Comparison of ENCODE assay signal across 28 cellular contexts in the genomic region with DNA sequence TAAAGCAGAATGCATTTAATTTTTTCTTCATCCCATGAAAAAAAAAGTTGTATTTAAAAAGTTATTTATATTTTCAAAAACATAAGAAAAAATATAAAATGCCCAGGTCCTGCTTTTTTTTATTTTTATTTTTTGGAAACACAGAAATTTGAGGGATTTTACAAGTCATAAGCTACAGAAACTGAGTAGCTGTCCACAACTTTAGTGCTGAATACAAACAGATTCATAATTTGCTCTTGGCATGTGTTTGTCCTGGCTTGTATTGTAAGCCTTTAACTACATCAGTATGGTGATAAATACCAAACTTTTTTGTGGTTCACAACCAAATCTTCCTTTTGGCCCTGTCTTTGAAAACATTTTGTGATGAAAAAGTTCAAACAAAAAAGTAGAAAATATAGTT. TPM values are rescaled to one million over a fixed set of nuclear protein-coding genes. Genes with fewer than 3 reads are reported as not detected.
DNase-seq lines count a peak whose midpoint lies in the region; ATAC-seq and TF ChIP-seq lines count a peak whose summit lies in the region.
"Had no signal": no experiment of that assay in that cellular context is flagged by ENCODE, and none has a peak within 500 bp of the region (broad histone marks: within the 10 kb centered on the region; RNA-seq: fewer than 3 reads in every experiment).

No MANE protein-coding gene starts in this region.

- H3K4me1 ChIP-seq in PC-3 (ENCODE audit: insufficient read depth, low read length) (peaks cover 4% of the 10 kb centered on the region; the same call in 1 of the 2 replicates), H9 (ENCODE audit: insufficient read depth, low read length) (no peaks in the 10 kb centered on the region; the same call in 1 of the 2 replicates)
- H3K4me1 ChIP-seq: ascending aorta, colonic mucosa, prostate gland, SJSA1 had no signal

- H3K36me3 ChIP-seq in PC-3 (ENCODE audit: low read depth, low read length) = no peaks in the 10 kb centered on the region
- H3K36me3 ChIP-seq: ascending aorta, colonic mucosa, neural progenitor cell, prostate gland, SJSA1 had no signal

- H3K79me2 ChIP-seq in PC-3 (ENCODE audit: low read length) (no peaks in the 10 kb centered on the region), H9 (ENCODE audit: insufficient read depth, low read length) (no peaks in the 10 kb centered on the region)

- no peak overlapping the region for H2BK20ac ChIP-seq in H9 (ENCODE audit: low read depth, low read length, poor library complexity, severe bottlenecking)

- CTCF ChIA-PET in PC-3 (lab: Charles Lee) = interaction anchor here (0.6 kb wide), 1 partner anchor 247 kb away, joined by 3 read pairs; no protein-coding TSS in a partner anchor

- H4K8ac ChIP-seq in H9 (replicated peaks; ENCODE audit: insufficient read length, low read depth, low read length) = no peak overlapping the region

- H3K9me2 ChIP-seq in PC-3 (replicated peaks; ENCODE audit: low read length) = no peaks in the 10 kb centered on the region

- H3F3A ChIP-seq in PC-3 (ENCODE audit: low read length, unreplicated experiment) = no peaks in the 10 kb centered on the region

- H3K14ac ChIP-seq in H9 (ENCODE audit: insufficient read depth, low read length) = no peak overlapping the region

- no peak overlapping the region for H2AK5ac ChIP-seq in H9 (ENCODE audit: insufficient read length, low read length)

- H2BK12ac ChIP-seq in H9 (ENCODE audit: insufficient read length, low read depth, low read length) = no peak overlapping the region

- TF ChIP-seq CTCF in PC-3 (conservative IDR thresholded peaks at IDR 0.05; ENCODE audit: low read depth, low read length) (no peak), H9 (conservative IDR thresholded peaks at IDR 0.05) (no peak)

- no peak overlapping the region for H2BK120ac ChIP-seq in H9 (ENCODE audit: low read depth, low read length, poor library complexity, severe bottlenecking)

- H4K5ac ChIP-seq in H9 (ENCODE audit: insufficient read length, low read depth, low read length) = no peak overlapping the region

- H3K27ac ChIP-seq in PC-3 (ENCODE audit: low read length) = no peak overlapping the region
- no peak overlapping the region for H3K27ac ChIP-seq in H9 (ENCODE audit: insufficient read length, low read depth, low read length)
- H3K27ac ChIP-seq: 22Rv1, ascending aorta, C4-2B, colonic mucosa, neural progenitor cell, prostate gland, SJSA1 had no signal

- no peaks in the 10 kb centered on the region for H3K23me2 ChIP-seq in H9 (ENCODE audit: insufficient read length, low read depth, low read length, poor library complexity, severe bottlenecking)

- H3K4me2 ChIP-seq in PC-3 (ENCODE audit: low read length) (no peak overlapping the region), H9 (ENCODE audit: insufficient read depth, insufficient read length, low read length) (no peak overlapping the region)
- H3K4me2 ChIP-seq: neural progenitor cell had no signal

- H3K9ac ChIP-seq in PC-3 (ENCODE audit: low read length) (no peak overlapping the region), H9 (ENCODE audit: extremely low read depth, insufficient read length, low read length) (no peak overlapping the region)
- H3K9ac ChIP-seq: neural progenitor cell had no signal

- H3K9me3 Mint-ChIP-seq in H9 = no peaks in the 10 kb centered on the region
- H3K9me3 Mint-ChIP-seq: activated naive CD4-positive, alpha-beta T cell treated with anti-CD3 and anti-CD28 coated beads, Interleukin-2, amount 10 ng/mL, durations not matched to agents 7 days and 5 days; activated T-cell treated with anti-CD3 and anti-CD28 coated beads, Interleukin-2, amount 50 U/mL, for 24 hours; neural progenitor cell; T-helper 2 cell treated with Interferon-gamma antibody and Interleukin-4, amounts not matched to agents 5 μg/mL and 100 μg/mL, for 36 hours had no signal

- H2BK15ac ChIP-seq in H9 (ENCODE audit: low read depth, low read length) = no peak overlapping the region

- H3K4me3 ChIP-seq in PC-3 (ENCODE audit: low read length) = no peak overlapping the region
- H3K4me3 ChIP-seq: ascending aorta, colonic mucosa, neural progenitor cell, prostate gland, SJSA1 had no signal

- H3K4ac ChIP-seq in H9 (ENCODE audit: low read depth, low read length) = no peak overlapping the region

- H4K20me1 ChIP-seq in PC-3 (ENCODE audit: low read length) (no peaks in the 10 kb centered on the region), H9 (ENCODE audit: control insufficient read depth, insufficient read depth, insufficient read length) (no peaks in the 10 kb centered on the region)

- H2AFZ ChIP-seq in PC-3 (ENCODE audit: low read length) (no peak overlapping the region), H9 (ENCODE audit: low read length) (no peak overlapping the region)
- H2AFZ ChIP-seq: neural progenitor cell had no signal

- H3K9me3 ChIP-seq in PC-3 (ENCODE audit: low read length) (no peaks in the 10 kb centered on the region), H9 (ENCODE audit: control insufficient read depth, low read depth, low read length) (no peaks in the 10 kb centered on the region)
- H3K9me3 ChIP-seq: ascending aorta, colonic mucosa, prostate gland, SJSA1 had no signal

- BruUV-seq in PC-3 (replicated peaks; lab: Mats Ljungman, UMichigan) = no TSS peak

- H3K27ac Mint-ChIP-seq in H9 = no peak overlapping the region
- H3K27ac Mint-ChIP-seq: activated CD8-positive, alpha-beta T cell treated with anti-CD3 and anti-CD28 coated beads, Interleukin-2, amount 10 ng/mL, durations not matched to agents 7 days and 5 days; activated naive CD4-positive, alpha-beta T cell treated with anti-CD3 and anti-CD28 coated beads, Interleukin-2, amount 10 ng/mL, durations not matched to agents 7 days and 5 days; activated T-cell treated with anti-CD3 and anti-CD28 coated beads, Interleukin-2, amount 50 U/mL, for 24 hours; neural progenitor cell; T-helper 2 cell treated with Interferon-gamma antibody and Interleukin-4, amounts not matched to agents 5 μg/mL and 100 μg/mL, for 36 hours had no signal

- no peak overlapping the region for H2BK5ac ChIP-seq in H9 (ENCODE audit: insufficient read length, low read length)

- peaks cover 10 to 11% of the 10 kb centered on the region in 2 experiments for H3K4me1 Mint-ChIP-seq in H9
- H3K4me1 Mint-ChIP-seq: activated naive CD4-positive, alpha-beta T cell treated with anti-CD3 and anti-CD28 coated beads, Interleukin-2, amount 10 ng/mL, durations not matched to agents 7 days and 5 days had no signal

- no peak for ATAC-seq in PC-3
- no peak for ATAC-seq in GM19452 (IDR thresholded peaks at IDR 0.05; ENCODE audit: unreplicated experiment)
- ATAC-seq: activated CD8-positive, alpha-beta T cell treated with anti-CD3 and anti-CD28 coated beads, Interleukin-2, amount 10 ng/mL, durations not matched to agents 7 days and 5 days; left colon had no signal

- intact Hi-C loops in PC-3 (cut with micrococcal nuclease) = no loop called here

- POLR2A ChIA-PET in PC-3 (lab: Charles Lee; ENCODE audit: unreplicated experiment) = interaction anchor here (0.7 kb wide), 1 partner anchor 103 kb away, joined by 8 read pairs; no protein-coding TSS in a partner anchor

- H3K27me3 ChIP-seq in PC-3 (ENCODE audit: low read length) (no peaks in the 10 kb centered on the region), H9 (ENCODE audit: insufficient read depth, low read length) (no peaks in the 10 kb centered on the region)
- H3K27me3 ChIP-seq: ascending aorta, colonic mucosa, SJSA1 had no signal

- H3K36me3 Mint-ChIP-seq in H9 (ENCODE audit: insufficient read depth in 1 of 3, low read depth in 3 of 3) = no peaks in the 10 kb centered on the region
- H3K36me3 Mint-ChIP-seq: activated naive CD4-positive, alpha-beta T cell treated with anti-CD3 and anti-CD28 coated beads, Interleukin-2, amount 10 ng/mL, durations not matched to agents 7 days and 5 days; neural progenitor cell had no signal

- no peaks in the 10 kb centered on the region for H3K79me1 ChIP-seq in H9 (ENCODE audit: insufficient read depth, low read depth, low read length, poor library complexity, severe bottlenecking)

- H3K23ac ChIP-seq in H9 (ENCODE audit: insufficient read length, low read depth, low read length) = no peak overlapping the region

- no peak overlapping the region for H3K56ac ChIP-seq in H9 (ENCODE audit: insufficient read length, low read depth, low read length)

- no peak overlapping the region for H3K18ac ChIP-seq in H9 (ENCODE audit: insufficient read length, low read depth, low read length)

- H3K27me3 Mint-ChIP-seq in H9 (ENCODE audit: low read depth) = peaks cover 4% of the 10 kb centered on the region
- H3K27me3 Mint-ChIP-seq: activated naive CD4-positive, alpha-beta T cell treated with anti-CD3 and anti-CD28 coated beads, Interleukin-2, amount 10 ng/mL, durations not matched to agents 7 days and 5 days; activated T-cell treated with anti-CD3 and anti-CD28 coated beads, Interleukin-2, amount 50 U/mL, for 24 hours had no signal

- no peak overlapping the region for H4K91ac ChIP-seq in H9 (ENCODE audit: insufficient read length, low read depth, low read length)

- no peak overlapping the region for H3T11ph ChIP-seq in H9 (ENCODE audit: low read length)

- DNase-seq in SIG-M5 treated with dmso at 0.1 percent for 504 hours (lab: John Stamatoyannopoulos, UW; ENCODE audit: unreplicated experiment) (peak; percentile 2), SIG-M5 (lab: John Stamatoyannopoulos, UW) (no peak), PC-3 (peak; percentile 46), dedifferentiated amniotic fluid mesenchymal stem cell (ENCODE audit: extremely low spot score) (peak; percentile 16), lung microvascular endothelial cell (ENCODE audit: low read depth in 2 of 2) (peak; percentile 17 to 39), H9 (no peak)
- DNase-seq in activated naive CD4-positive, alpha-beta T cell treated with Interleukin-2 at 50 U/mL for 16 hours = no peak
- DNase-seq: activated CD4-positive, CD25-positive, alpha-beta regulatory T cell; activated CD8-positive, alpha-beta T cell treated with anti-CD3 and anti-CD28 coated beads, Interleukin-2, amount 10 ng/mL, durations not matched to agents 7 days and 5 days; activated naive CD4-positive, alpha-beta T cell treated with anti-CD3 and anti-CD28 coated beads, Interleukin-2, amount 10 ng/mL, durations not matched to agents 7 days and 5 days; activated T-cell treated with anti-CD3 and anti-CD28 coated beads, Interleukin-2, amount 50 U/mL, for 24 hours; colonic mucosa; GF-D8; left colon; NCI-H748 treated with DMSO at 0.1 percent for 48 hours; small intestine; stimulated activated CD4-positive, alpha-beta T cell treated with anti-CD3 and anti-CD28 coated beads, Interleukin-4, amount 100 ng/mL, for 24 hours had no signal

- no peak overlapping the region for H3K4me3 Mint-ChIP-seq in H9
- H3K4me3 Mint-ChIP-seq: activated CD8-positive, alpha-beta T cell treated with anti-CD3 and anti-CD28 coated beads, Interleukin-2, amount 10 ng/mL, durations not matched to agents 7 days and 5 days; activated naive CD4-positive, alpha-beta T cell treated with anti-CD3 and anti-CD28 coated beads, Interleukin-2, amount 10 ng/mL, durations not matched to agents 7 days and 5 days; activated T-cell treated with anti-CD3 and anti-CD28 coated beads, Interleukin-2, amount 50 U/mL, for 24 hours; neural progenitor cell; T-helper 2 cell treated with Interferon-gamma antibody and Interleukin-4, amounts not matched to agents 5 μg/mL and 100 μg/mL, for 36 hours had no signal

RNA-seq across cellular contexts. Expression of gene PLCXD3, which starts 7.5 kb away (rescaled TPM):
- total RNA-seq in PC-3 (2014; rRNA removed) (5.0 TPM in 2 replicates), lung microvascular endothelial cell (0.20 and 0.44 TPM in 2 replicates), H9 (2021) (not detected in 2 replicates)
- total RNA-seq: activated CD8-positive, alpha-beta T cell treated with anti-CD3 and anti-CD28 coated beads, Interleukin-2, amount 10 ng/mL, durations not matched to agents 7 days and 5 days; glomerular endothelial cell; HT-29; OCI-LY7; SJSA1 had no signal

Comparison
In these comparisons a context has a peak if more than half of its experiments do, and no peak if none do; other contexts are left out.
1. DNase-seq: peak in SIG-M5 treated with dmso at 0.1 percent for 504 hours (single experiment), PC-3 (single experiment), dedifferentiated amniotic fluid mesenchymal stem cell (single experiment) and lung microvascular endothelial cell (2 of 2); none in SIG-M5 (single experiment), activated naive CD4-positive, alpha-beta T cell treated with Interleukin-2 at 50 U/mL for 16 hours (single experiment) and H9 (single experiment).